In the genomic region with DNA sequence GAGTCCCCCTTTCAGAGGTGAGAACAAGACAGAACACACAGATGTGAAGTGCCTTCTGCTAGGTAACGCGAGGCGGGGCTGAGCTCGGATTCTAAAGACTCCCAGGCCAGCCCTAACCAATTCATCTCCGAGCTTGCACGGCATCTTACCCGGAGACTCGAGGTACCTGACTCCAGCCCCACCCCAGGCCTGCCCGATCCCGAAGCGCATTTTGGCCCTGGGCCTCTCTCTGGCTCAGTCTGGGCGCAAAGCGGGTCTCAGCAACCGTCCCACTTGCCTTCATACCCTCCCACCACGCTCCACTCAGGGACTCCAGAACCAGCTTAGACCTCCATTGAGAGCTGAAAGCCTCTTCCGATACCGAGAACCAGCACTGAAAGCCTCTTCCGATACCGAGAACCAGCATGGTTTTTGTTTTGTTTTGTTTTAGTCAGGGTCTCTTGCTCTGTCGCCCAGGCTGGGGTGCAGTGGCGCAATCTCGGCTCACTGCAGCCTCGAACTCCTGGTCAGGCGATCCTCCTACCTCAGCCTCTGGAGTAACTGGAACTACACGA, we compare ENCODE assay signal across 8 cellular contexts. TPM values are rescaled to one million over a fixed set of nuclear protein-coding genes. Genes with fewer than 3 reads are reported as not detected.
A peak's percentile ranks its signal among the peaks of the same experiment; 100 is the strongest.
DNase-seq lines count a peak whose midpoint lies in the region; ATAC-seq and TF ChIP-seq lines count a peak whose summit lies in the region.

No MANE protein-coding gene starts in this region.

- H3K27me3 Mint-ChIP-seq in endothelial cell (ENCODE audit: unreplicated experiment) (peaks cover 11% of the 10 kb centered on the region), naive B cell (no peaks in the 10 kb centered on the region)

- DNase-seq in AG20443 (ENCODE audit: low spot score) (peak; percentile 22), NCI-H524 treated with DMSO at 0.1 percent for 48 hours (lab: John Stamatoyannopoulos, UW) (peak; percentile 69), endothelial cell (ENCODE audit: low spot score) (peak; percentile 46), naive B cell (peak; percentile 65)
- DNase-seq in activated CD8-positive, alpha-beta memory T cell treated with anti-CD3 and anti-CD28 coated beads for 48 hours (ENCODE audit: low read depth in 2 of 3, low spot score in 2 of 3): peak; percentile 31 to 37 (median 36)
- peak; percentile 68 for DNase-seq in stimulated activated naive CD4-positive, alpha-beta T cell treated with Interleukin-2 at 50 U/mL for 16 hours (lab: John Stamatoyannopoulos, UW)

- TF ChIP-seq POLR2A in GM18951 (IDR thresholded peaks at IDR 0.05; ENCODE audit: extremely low read depth, insufficient read depth, insufficient read length): peak; percentile 49

- ATAC-seq in HG03175 (IDR thresholded peaks at IDR 0.05; ENCODE audit: unreplicated experiment) (peak; percentile 62), naive B cell (ENCODE audit: low read depth in 2 of 2) (peak; percentile 64 to 74)

- in situ Hi-C loops in GM18951 (cut with MboI; ENCODE audit: low sequenced_read_pairs, unreplicated experiment): loop anchor here (10.0 kb wide), 1 partner anchor 201 kb away; no protein-coding TSS in a partner anchor

- H3K9me3 Mint-ChIP-seq in endothelial cell (ENCODE audit: unreplicated experiment) (no peaks in the 10 kb centered on the region), naive B cell (no peaks in the 10 kb centered on the region)

- no peak for TF ChIP-seq CTCF in endothelial cell (IDR thresholded peaks at IDR 0.05; ENCODE audit: unreplicated experiment)

- peak overlapping the region; percentile 98 for H3K27ac Mint-ChIP-seq in endothelial cell (ENCODE audit: unreplicated experiment)
- H3K27ac Mint-ChIP-seq in naive B cell: peak overlapping the region; percentile 96 to 99 (median 98)

- H3K36me3 Mint-ChIP-seq in endothelial cell (ENCODE audit: low read depth, unreplicated experiment) (peaks cover 10% of the 10 kb centered on the region), naive B cell (peaks cover 0 to 3% of the 10 kb centered on the region in 2 donors)

- H3K4me1 Mint-ChIP-seq in endothelial cell (ENCODE audit: unreplicated experiment): peaks cover 27% of the 10 kb centered on the region
- peaks cover 20 to 65% (median 49%) of the 10 kb centered on the region in 3 donors for H3K4me1 Mint-ChIP-seq in naive B cell

- peak overlapping the region; percentile 99 for H3K4me3 Mint-ChIP-seq in endothelial cell (ENCODE audit: unreplicated experiment)
- peak overlapping the region; percentile 95 to 100 (median 99) for H3K4me3 Mint-ChIP-seq in naive B cell

RNA-seq across cellular contexts. Expression of a gene that starts 0.7 kb away (rescaled TPM):
- 96.8 TPM for total RNA-seq in endothelial cell (ENCODE audit: unreplicated experiment)
- 100 to 1,000 TPM; 216 to 265 (median 253) TPM for polyA plus RNA-seq in naive B cell (ENCODE audit: low read depth in 6 of 6)

RNA-seq across cellular contexts. Expression of a gene that starts 43.0 kb away (rescaled TPM):
- 33.6 TPM for total RNA-seq in endothelial cell (ENCODE audit: unreplicated experiment)
- 1 to 10 TPM in 4 of 6 donors, under 1 TPM in 2; 0.49 to 3.5 (median 1.8) TPM for polyA plus RNA-seq in naive B cell (ENCODE audit: low read depth in 6 of 6)

Comparison
In these comparisons a context has a peak if more than half of its experiments do, and no peak if none do; other contexts are left out.
1. Peak in every context shown above with its lines: DNase-seq and ATAC-seq.